ENCODE assay signal across 8 cellular contexts in genomic region chr12:8914033-8914715, GRCh38. TPM values are rescaled to one million over a fixed set of nuclear protein-coding genes. Genes with fewer than 3 reads are reported as not detected.
DNase-seq lines count a peak whose midpoint lies in the region; ATAC-seq, FAIRE-seq and TF ChIP-seq lines count a peak whose summit lies in the region.
"Not testable (repeated sequence)": the region's sequence is repeated elsewhere in the genome, so short reads cannot be mapped to it uniquely, and the experiment has no call there.

Gene PHC1 (plus strand): TSS chr12:8914509. CDS start chr12:8917678, 3,169 bp downstream.

- H3K4me1 ChIP-seq in BE2C = not testable (repeated sequence)
- H3K4me1 ChIP-seq in HepG2 (ENCODE audit: insufficient read depth, low read length) = peaks cover 27% of the 10 kb centered on the region

- peak; percentile 51 for TF ChIP-seq CTCF in BE2C (IDR thresholded peaks at IDR 0.05; ENCODE audit: low read depth, low read length)
- TF ChIP-seq CTCF in dorsolateral prefrontal cortex (IDR thresholded peaks at IDR 0.05 in 54 of 56, conservative IDR thresholded peaks at IDR 0.05 in 2 of 56; ENCODE audit: low read depth in 1 of 56, partially characterized antibody in 56 of 56) = peak in 51 of 56 donors; percentile 9 to 57 (median 37)
- TF ChIP-seq CTCF in HepG2 (CRISPR knock-in tag; IDR thresholded peaks at IDR 0.05) = peak; percentile 46

- H3K27ac ChIP-seq in dorsolateral prefrontal cortex (peak within 1 kb of the TSS in 57 of 59 donors; percentile 36 to 92 (median 85)), HepG2 (ENCODE audit: extremely low read length, insufficient read depth, low read length) (peak within 1 kb of the TSS; percentile 44)

- not testable (repeated sequence) for TF ChIP-seq POLR2A in HepG2 (IDR thresholded peaks at IDR 0.05; ENCODE audit: insufficient read depth in 1 of 2, low read depth in 2 of 2, low read length in 2 of 2)

- not testable (repeated sequence) for H3K9me3 ChIP-seq in BE2C; HepG2 (ENCODE audit: low read length)

- CTCF ChIA-PET in HepG2 (lab: Yijun Ruan, JAX; ENCODE audit: low intra/inter-chr PET ratio, low total read pairs) = not testable (repeated sequence)

- H3K36me3 ChIP-seq in BE2C; HepG2 (replicated peaks in 1 of 2; ENCODE audit: control insufficient read depth in 1 of 2, insufficient read depth in 2 of 2, low read length in 2 of 2): not testable (repeated sequence)

- under 1% methylated on average over 23 of the region's 57 CpGs for WGBS in HepG2 (ENCODE audit: low lambda C conversion rate)

- intact Hi-C loops in dorsolateral prefrontal cortex (cut with DNase I) (loop anchor here in 1 of 2 donors (2.0 to 5.0 kb wide), 2 partner anchors 35 to 217 kb away; partner anchors contain the start of genes M6PR and RIMKLB), HepG2 (cut with micrococcal nuclease; ENCODE audit: unreplicated experiment) (loop anchor here (5.0 kb wide), 2 partner anchors 33 to 123 kb away; partner anchors contain the start of gene M6PR)

- not testable (repeated sequence) for TF ChIP-seq EP300 in HepG2 (IDR thresholded peaks at IDR 0.05; ENCODE audit: low read depth in 2 of 2, low read length in 2 of 2); HepG2 (CRISPR knock-in tag; IDR thresholded peaks at IDR 0.05; ENCODE audit: borderline replicate concordance)

- H3K4me3 ChIP-seq in BE2C (ENCODE audit: low read depth, low read length) = peak within 1 kb of the TSS; percentile 93
- peak within 1 kb of the TSS; percentile 60 to 92 (median 79) for H3K4me3 ChIP-seq in dorsolateral prefrontal cortex
- peak within 1 kb of the TSS; percentile 76 to 96 (median 85) for H3K4me3 ChIP-seq in HepG2 (replicated peaks in 1 of 3; ENCODE audit: insufficient read depth in 1 of 3, low read depth in 2 of 3, low read length in 3 of 3)

- not testable (repeated sequence) for TF ChIP-seq RAD21 in HepG2 (CRISPR knock-in tag; IDR thresholded peaks at IDR 0.05)

- BruUV-seq in HepG2 (replicated peaks; lab: Mats Ljungman, UMichigan) = not testable (repeated sequence)

- in situ Hi-C loops in HepG2 (cut with HindIII; ENCODE audit: extremely low pct_ligation_motif_present, low pct_unique_long_range_greater_than_20kb) = not testable (repeated sequence)

- H2AFZ ChIP-seq in HepG2 (ENCODE audit: low read length) = peak within 1 kb of the TSS; percentile 100

- POLR2A ChIA-PET in HepG2 (lab: Yijun Ruan, JAX) = interaction anchor here (1.9 kb wide), 1 partner anchor 35 kb away, joined by 16 read pairs; the partner anchor contains the start of gene M6PR

- DNase-seq in BE2C (peak; percentile 89), NCI-H774 (lab: John Stamatoyannopoulos, UW) (peak; percentile 87), dorsolateral prefrontal cortex (peak; percentile 57 to 83 (median 76)), HepG2 (ENCODE audit: low spot score) (peak; percentile 54)
- DNase-seq in activated CD8-positive, alpha-beta memory T cell treated with anti-CD3 and anti-CD28 coated beads for 1 hour (ENCODE audit: extremely low read depth in 1 of 2, low read depth in 1 of 2) = peak; percentile 45 to 59
- DNase-seq in stimulated activated CD4-positive, alpha-beta T cell treated with anti-CD3 and anti-CD28 coated beads, Interleukin-1b, Interleukin-23, amount 100 ng/mL, for 4 hours (ENCODE audit: low read depth in 2 of 2) = peak; percentile 63 to 74

- peak within 1 kb of the TSS; percentile 62; the same call in 1 of the 2 replicates for H3K9ac ChIP-seq in HepG2 (ENCODE audit: insufficient read depth, low read depth, low read length)

- not testable (repeated sequence) for H4K20me1 ChIP-seq in HepG2 (ENCODE audit: insufficient read depth, low read length)

- FAIRE-seq in HepG2 (lab: Jason Lieb, UNC) = not testable (repeated sequence)

- ATAC-seq in GM19395 (IDR thresholded peaks at IDR 0.05; ENCODE audit: unreplicated experiment) = peak; percentile 66
- ATAC-seq in HG03571 (IDR thresholded peaks at IDR 0.05; ENCODE audit: unreplicated experiment) = peak; percentile 58
- ATAC-seq in HepG2 = peak; percentile 87

- H3K4me2 ChIP-seq in HepG2 (ENCODE audit: low read depth, low read length) = peak within 1 kb of the TSS; percentile 93

- H3K27me3 ChIP-seq in BE2C; dorsolateral prefrontal cortex; HepG2 (ENCODE audit: control insufficient read depth in 1 of 2, insufficient read depth in 2 of 2, low read length in 2 of 2): not testable (repeated sequence)

- not testable (repeated sequence) for H3K79me2 ChIP-seq in HepG2 (ENCODE audit: insufficient read depth, low read length)

TF ChIP-seq in HepG2, 621 proteins besides CTCF, POLR2A, EP300 and RAD21 (continues in another document):
- TF ChIP-seq ZNF605 (CRISPR knock-in tag; IDR thresholded peaks at IDR 0.05) = 0 out of 2 replicates have a peak, but pooled peaks have one; percentile 36
- peak; percentile 49; the same call in 1 of the 2 replicates for TF ChIP-seq CREM (IDR thresholded peaks at IDR 0.05)
- TF ChIP-seq CREM (CRISPR knock-in tag; IDR thresholded peaks at IDR 0.05) = not testable (repeated sequence)
- TF ChIP-seq GABPB1 (CRISPR knock-in tag; IDR thresholded peaks at IDR 0.05) = peak; percentile 84
- TF ChIP-seq SALL1 (CRISPR knock-in tag; IDR thresholded peaks at IDR 0.05) = 0 out of 2 replicates have a peak, but pooled peaks have one; percentile 15
- peak; percentile 47; the same call in 1 of the 2 replicates for TF ChIP-seq ATF1 (CRISPR knock-in tag; IDR thresholded peaks at IDR 0.05)
- peak; percentile 92 for TF ChIP-seq ZNF710 (CRISPR knock-in tag; IDR thresholded peaks at IDR 0.05; ENCODE audit: borderline replicate concordance)
- peak; percentile 20 for TF ChIP-seq ASH2L (IDR thresholded peaks at IDR 0.05; ENCODE audit: insufficient read length, low read depth, low read length)
- peak; percentile 86 for TF ChIP-seq PATZ1 (CRISPR knock-in tag; IDR thresholded peaks at IDR 0.05)
- TF ChIP-seq MAZ (IDR thresholded peaks at IDR 0.05; ENCODE audit: borderline replicate concordance, low read depth, low read length) = peak; percentile 43; the same call in 1 of the 2 replicates
- TF ChIP-seq MAZ (CRISPR knock-in tag; IDR thresholded peaks at IDR 0.05; ENCODE audit: low read depth) = peak; percentile 72; the same call in 1 of the 2 replicates

RNA-seq across cellular contexts. Expression of gene PHC1, which starts in this region (rescaled TPM):
- polyA plus RNA-seq in BE2C (2012; ENCODE audit: insufficient read depth, insufficient read length, low read depth) = 48.9 TPM
- 10 to 100 TPM; 30.8 to 72.7 (median 50.2) TPM for total RNA-seq in dorsolateral prefrontal cortex
- 9.4 and 12.5 TPM in 2 replicates for total RNA-seq in HepG2 (2016; rRNA removed; fragmentation: Illumina TruSeq; extraction: Trizol)
- total RNA-seq in HepG2 (2016; cell fraction: cytosol; rRNA removed; fragmentation: Illumina TruSeq; extraction: Trizol; ENCODE audit: low read depth) = 3.5 and 4.3 TPM in 2 replicates
- total RNA-seq in HepG2 (2016; cell fraction: insoluble cytoplasmic fraction; rRNA removed; fragmentation: Illumina TruSeq; extraction: Trizol) = 9.1 and 10.8 TPM in 2 replicates
- 15.0 and 16.0 TPM in 2 replicates for total RNA-seq in HepG2 (2016; cell fraction: membrane; rRNA removed; fragmentation: Illumina TruSeq; extraction: Trizol)
- 6.0 and 10.3 TPM in 2 replicates for total RNA-seq in HepG2 (2016; cell fraction: nucleus; rRNA removed; fragmentation: Illumina TruSeq; extraction: Trizol)
- polyA plus RNA-seq in HepG2 (2011; rRNA removed) = 35.0 and 36.6 TPM in 2 replicates
- 18.0 and 18.2 TPM in 2 replicates for polyA plus RNA-seq in HepG2 (2011; cell fraction: cytosol; rRNA removed)
- polyA plus RNA-seq in HepG2 (2011; cell fraction: nucleus; rRNA removed) = 92.3 and 99.0 TPM in 2 replicates
- 12.2 and 13.4 TPM in 2 replicates for polyA plus RNA-seq in HepG2 (2012)
- polyA plus RNA-seq in HepG2 (2016; cell fraction: cytosol; fragmentation: Illumina TruSeq; extraction: Trizol; ENCODE audit: low read depth) = 2.5 and 3.8 TPM in 2 replicates
- polyA plus RNA-seq in HepG2 (2016; cell fraction: insoluble cytoplasmic fraction; fragmentation: Illumina TruSeq; extraction: Trizol; ENCODE audit: low read depth) = 7.7 and 13.3 TPM in 2 replicates
- 10.0 and 11.8 TPM in 2 replicates for polyA plus RNA-seq in HepG2 (2016; cell fraction: membrane; fragmentation: Illumina TruSeq; extraction: Trizol; ENCODE audit: low read depth)
- 21.0 and 24.1 TPM in 2 replicates for polyA plus RNA-seq in HepG2 (2016; cell fraction: nucleus; fragmentation: Illumina TruSeq; extraction: Trizol; ENCODE audit: insufficient read depth, low read depth)
- 15.0 and 39.5 TPM in 2 replicates for polyA minus RNA-seq in HepG2 (2011; rRNA and poly(A)+ RNA removed; ENCODE audit: low replicate concordance)
- polyA minus RNA-seq in HepG2 (2011; cell fraction: cytosol; rRNA and poly(A)+ RNA removed) = 12.2 and 13.7 TPM in 2 replicates
- 9.3 and 12.3 TPM in 2 replicates for polyA minus RNA-seq in HepG2 (2011; cell fraction: nucleus; rRNA and poly(A)+ RNA removed)

Comparison
In these comparisons a context has a peak if more than half of its experiments do, and no peak if none do; other contexts are left out.
1. Peak in every context shown above with its lines: DNase-seq, ATAC-seq, H3K4me3 ChIP-seq and H3K27ac ChIP-seq.